ENCODE assay signal across 1 cellular context in genomic region chr6:99608059-99608885, GRCh38.
TF ChIP-seq lines count a peak whose summit lies in the region.

No MANE protein-coding gene starts in this region.

TF ChIP-seq in GM23338, 12 proteins besides CTCF, POLR2A, EP300 and RAD21 (continued from another document):
- TF ChIP-seq REST (IDR thresholded peaks at IDR 0.05; ENCODE audit: unreplicated experiment) (no peak), ZNF462 (CRISPR knock-in tag; IDR thresholded peaks at IDR 0.05) (no peak), EZH2 (IDR thresholded peaks at IDR 0.05; ENCODE audit: low read depth, unreplicated experiment) (peak; percentile 96), ZNF331 (CRISPR knock-in tag; IDR thresholded peaks at IDR 0.05; ENCODE audit: low read depth) (no peak)
